In the genomic region with DNA sequence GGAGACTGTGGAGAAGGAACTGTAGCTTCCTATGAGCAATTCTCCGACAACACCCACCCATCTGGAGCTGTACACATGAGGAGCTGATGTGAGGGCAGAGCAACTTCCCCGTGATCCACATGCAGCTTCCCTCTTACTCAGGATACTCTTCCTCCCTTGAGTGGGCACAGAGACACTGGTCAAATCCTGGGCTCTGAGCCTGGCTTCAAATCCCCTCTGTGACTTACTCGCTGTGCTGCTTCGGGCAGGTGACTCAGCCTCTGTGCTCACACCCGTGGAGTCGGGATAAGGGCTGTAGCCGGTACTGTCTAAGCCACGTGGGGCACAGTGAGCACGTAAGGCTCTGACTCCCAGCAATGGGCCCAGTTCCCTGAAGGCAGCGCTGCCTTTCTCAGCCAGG, we compare ENCODE assay signal across 22 cellular contexts. TPM values are rescaled to one million over a fixed set of nuclear protein-coding genes. Genes with fewer than 3 reads are reported as not detected.
DNase-seq lines count a peak whose midpoint lies in the region; ATAC-seq, FAIRE-seq and TF ChIP-seq lines count a peak whose summit lies in the region.
"Had no signal": no experiment of that assay in that cellular context is flagged by ENCODE, and none has a peak within 500 bp of the region (broad histone marks: within the 10 kb centered on the region; RNA-seq: fewer than 3 reads in every experiment).

No MANE protein-coding gene starts in this region.

- intact Hi-C loops in right cardiac atrium (cut with DNase I) (no loop called here), head of caudate nucleus (cut with DNase I) (no loop called here)

- no peak for TF ChIP-seq CTCF in right atrium auricular region (IDR thresholded peaks at IDR 0.05)

- no peaks in the 10 kb centered on the region for H3K36me3 Mint-ChIP-seq in activated T-cell treated with anti-CD3 and anti-CD28 coated beads, Interleukin-2, amount 50 U/mL, for 72 hours (ENCODE audit: insufficient read depth in 2 of 2)
- H3K36me3 Mint-ChIP-seq: type B pancreatic cell had no signal

- H3K4me3 Mint-ChIP-seq in activated T-cell treated with anti-CD3 and anti-CD28 coated beads, Interleukin-2, amount 50 U/mL, for 72 hours: no peak overlapping the region
- H3K4me3 Mint-ChIP-seq: activated naive CD8-positive, alpha-beta T cell treated with anti-CD3 and anti-CD28 coated beads for 36 hours; CD4-positive, alpha-beta memory T cell; stimulated activated effector memory CD8-positive, alpha-beta T cell treated with anti-CD3 and anti-CD28 coated beads, Interleukin-12 subunit alpha, Interleukin-12 subunit beta, amount 100 ng/mL, for 72 hours; type B pancreatic cell had no signal

- H3K4me1 Mint-ChIP-seq in activated T-cell treated with anti-CD3 and anti-CD28 coated beads, Interleukin-2, amount 50 U/mL, for 72 hours (ENCODE audit: low read depth): peaks cover 23% of the 10 kb centered on the region

- H3K27ac ChIP-seq in right cardiac atrium (ENCODE audit: low read length): no peak overlapping the region
- H3K27ac ChIP-seq in right atrium auricular region: no peak overlapping the region
- H3K27ac ChIP-seq: gastrocnemius medialis had no signal

- FAIRE-seq in GM19239 (lab: Jason Lieb, UNC): no peak
- FAIRE-seq: A204.1, TTC549 had no signal

- H3K36me3 ChIP-seq in right atrium auricular region: peaks cover 84% of the 10 kb centered on the region

- H3K27me3 Mint-ChIP-seq in activated T-cell treated with anti-CD3 and anti-CD28 coated beads, Interleukin-2, amount 50 U/mL, for 72 hours (ENCODE audit: low read depth): no peaks in the 10 kb centered on the region
- H3K27me3 Mint-ChIP-seq: activated naive CD8-positive, alpha-beta T cell treated with anti-CD3 and anti-CD28 coated beads for 36 hours; CD4-positive, alpha-beta memory T cell; type B pancreatic cell had no signal

- H3K9me3 ChIP-seq in right cardiac atrium (ENCODE audit: control insufficient read depth, low read length) (no peaks in the 10 kb centered on the region), right atrium auricular region (no peaks in the 10 kb centered on the region)
- H3K9me3 ChIP-seq: gastrocnemius medialis, SK-N-SH had no signal

- no peak for DNase-seq in right cardiac atrium
- DNase-seq in right atrium auricular region (ENCODE audit: low spot score): no peak
- peak; percentile 56 for DNase-seq in astrocyte of the hippocampus (ENCODE audit: low read depth, low spot score)
- DNase-seq in head of caudate nucleus: peak in 26 of 42 donors; percentile 40 to 78 (median 60)
- DNase-seq in GM19239 (ENCODE audit: insufficient read length, low spot score): no peak
- no peak for DNase-seq in activated T-cell treated with anti-CD3 and anti-CD28 coated beads, Interleukin-2, amount 50 U/mL, for 72 hours
- no peak for DNase-seq in DMS 273 (lab: John Stamatoyannopoulos, UW; ENCODE audit: unreplicated experiment)
- DNase-seq: activated CD4-positive, alpha-beta T cell treated with anti-CD3 and anti-CD28 coated beads, Interleukin-2, amount 50 U/mL, for 1 hour; activated naive CD8-positive, alpha-beta T cell treated with anti-CD3 and anti-CD28 coated beads for 36 hours; CD4-positive, alpha-beta memory T cell; central memory CD4-positive, alpha-beta T cell; gastrocnemius medialis; left ventricle myocardium superior; NCI-H2029; NCI-H526; OCI-M1; SK-N-SH had no signal

- ATAC-seq in right cardiac atrium (peak; percentile 16 to 18), HG03460 (IDR thresholded peaks at IDR 0.05; ENCODE audit: unreplicated experiment) (no peak)
- no peak for ATAC-seq in activated T-cell treated with anti-CD3 and anti-CD28 coated beads, Interleukin-2, amount 50 U/mL, for 72 hours (replicated peaks in 1 of 2)
- ATAC-seq: gastrocnemius medialis; left ventricle myocardium superior; stimulated activated effector memory CD8-positive, alpha-beta T cell treated with anti-CD3 and anti-CD28 coated beads, Interleukin-12 subunit alpha, Interleukin-12 subunit beta, amount 100 ng/mL, for 72 hours had no signal

- H3K27ac Mint-ChIP-seq in activated T-cell treated with anti-CD3 and anti-CD28 coated beads, Interleukin-2, amount 50 U/mL, for 72 hours: no peak overlapping the region
- H3K27ac Mint-ChIP-seq: activated naive CD8-positive, alpha-beta T cell treated with anti-CD3 and anti-CD28 coated beads for 36 hours; CD4-positive, alpha-beta memory T cell; stimulated activated effector memory CD8-positive, alpha-beta T cell treated with anti-CD3 and anti-CD28 coated beads, Interleukin-12 subunit alpha, Interleukin-12 subunit beta, amount 100 ng/mL, for 72 hours; type B pancreatic cell had no signal

- no peaks in the 10 kb centered on the region for H3K9me3 Mint-ChIP-seq in activated T-cell treated with anti-CD3 and anti-CD28 coated beads, Interleukin-2, amount 50 U/mL, for 72 hours
- H3K9me3 Mint-ChIP-seq: activated naive CD8-positive, alpha-beta T cell treated with anti-CD3 and anti-CD28 coated beads for 36 hours; stimulated activated effector memory CD8-positive, alpha-beta T cell treated with anti-CD3 and anti-CD28 coated beads, Interleukin-12 subunit alpha, Interleukin-12 subunit beta, amount 100 ng/mL, for 72 hours; type B pancreatic cell had no signal

- no peaks in the 10 kb centered on the region for H3K27me3 ChIP-seq in right cardiac atrium (ENCODE audit: control insufficient read depth, insufficient read depth)
- no peaks in the 10 kb centered on the region for H3K27me3 ChIP-seq in right atrium auricular region
- H3K27me3 ChIP-seq: gastrocnemius medialis had no signal

- 87% methylated on average over 10 of the region's 10 CpGs for WGBS in right cardiac atrium

- no peak overlapping the region for H3K4me3 ChIP-seq in right cardiac atrium (ENCODE audit: low read length)
- H3K4me3 ChIP-seq in right atrium auricular region: no peak overlapping the region
- H3K4me3 ChIP-seq: gastrocnemius medialis had no signal

- H3K4me1 ChIP-seq in right cardiac atrium (ENCODE audit: control insufficient read depth, insufficient read depth, low read length): no peaks in the 10 kb centered on the region
- H3K4me1 ChIP-seq in right atrium auricular region: no peaks in the 10 kb centered on the region
- H3K4me1 ChIP-seq: gastrocnemius medialis had no signal

RNA-seq across cellular contexts. Expression of gene ZFYVE21, which starts 31.1 kb away (rescaled TPM):
- total RNA-seq in right cardiac atrium (10 to 100 TPM; 42.0 to 61.0 (median 52.4) TPM), right atrium auricular region (10 to 100 TPM; 43.7 to 71.6 TPM)
- 66.8 TPM for polyA plus RNA-seq in right cardiac atrium
- total RNA-seq in activated T-cell treated with anti-CD3 and anti-CD28 coated beads, Interleukin-2, amount 50 U/mL, for 72 hours: 10 to 100 TPM; 11.6 to 15.7 TPM

RNA-seq across cellular contexts. Expression of gene XRCC3, which starts 31.5 kb away (rescaled TPM):
- total RNA-seq in right cardiac atrium: 1 to 10 TPM; 2.1 to 5.6 (median 2.4) TPM
- polyA plus RNA-seq in right cardiac atrium: 2.2 TPM
- 1 to 10 TPM; 2.1 to 3.6 TPM for total RNA-seq in right atrium auricular region
- total RNA-seq in activated T-cell treated with anti-CD3 and anti-CD28 coated beads, Interleukin-2, amount 50 U/mL, for 72 hours: 10 to 100 TPM; 31.5 to 47.4 TPM

Comparison
In these comparisons a context has a peak if more than half of its experiments do, and no peak if none do; other contexts are left out.
1. ATAC-seq: peak in right cardiac atrium (2 of 2); none in activated T-cell treated with anti-CD3 and anti-CD28 coated beads, Interleukin-2, amount 50 U/mL, for 72 hours (0 of 2) and HG03460 (single experiment).
2. DNase-seq: peak in astrocyte of the hippocampus (single experiment) and head of caudate nucleus (26 of 42); none in right cardiac atrium (0 of 3), right atrium auricular region (single experiment), GM19239 (single experiment), activated T-cell treated with anti-CD3 and anti-CD28 coated beads, Interleukin-2, amount 50 U/mL, for 72 hours (0 of 2) and DMS 273 (single experiment).
3. RNA of gene XRCC3, which starts 31.5 kb away (total RNA-seq): 31.5 to 47.4 TPM in activated T-cell treated with anti-CD3 and anti-CD28 coated beads, Interleukin-2, amount 50 U/mL, for 72 hours; 2.1 to 3.6 TPM in right atrium auricular region and 2.1 to 5.6 TPM in right cardiac atrium; every median in the first group is over 4 times any median in the second.